Comparison of ENCODE assay signal across 1 cellular context in genomic region chrX:323721-324628, GRCh38.
TF ChIP-seq lines count a peak whose summit lies in the region.

No MANE protein-coding gene starts in this region.

TF ChIP-seq in H1, 55 proteins besides CTCF, POLR2A, EP300 and RAD21 (continued from another document):
- TF ChIP-seq, protein P1, sequence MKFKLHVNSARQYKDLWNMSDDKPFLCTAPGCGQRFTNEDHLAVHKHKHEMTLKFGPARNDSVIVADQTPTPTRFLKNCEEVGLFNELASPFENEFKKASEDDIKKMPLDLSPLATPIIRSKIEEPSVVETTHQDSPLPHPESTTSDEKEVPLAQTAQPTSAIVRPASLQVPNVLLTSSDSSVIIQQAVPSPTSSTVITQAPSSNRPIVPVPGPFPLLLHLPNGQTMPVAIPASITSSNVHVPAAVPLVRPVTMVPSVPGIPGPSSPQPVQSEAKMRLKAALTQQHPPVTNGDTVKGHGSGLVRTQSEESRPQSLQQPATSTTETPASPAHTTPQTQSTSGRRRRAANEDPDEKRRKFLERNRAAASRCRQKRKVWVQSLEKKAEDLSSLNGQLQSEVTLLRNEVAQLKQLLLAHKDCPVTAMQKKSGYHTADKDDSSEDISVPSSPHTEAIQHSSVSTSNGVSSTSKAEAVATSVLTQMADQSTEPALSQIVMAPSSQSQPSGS (IDR thresholded peaks at IDR 0.05; ENCODE audit: low read length), result 0 out of 2 replicates have a peak, but pooled peaks have one; percentile 58
- TF ChIP-seq TBP (IDR thresholded peaks at IDR 0.05; ENCODE audit: low read depth, low read length), result no peak
